22 cellular contexts compared by ENCODE assay signal in the genomic region with DNA sequence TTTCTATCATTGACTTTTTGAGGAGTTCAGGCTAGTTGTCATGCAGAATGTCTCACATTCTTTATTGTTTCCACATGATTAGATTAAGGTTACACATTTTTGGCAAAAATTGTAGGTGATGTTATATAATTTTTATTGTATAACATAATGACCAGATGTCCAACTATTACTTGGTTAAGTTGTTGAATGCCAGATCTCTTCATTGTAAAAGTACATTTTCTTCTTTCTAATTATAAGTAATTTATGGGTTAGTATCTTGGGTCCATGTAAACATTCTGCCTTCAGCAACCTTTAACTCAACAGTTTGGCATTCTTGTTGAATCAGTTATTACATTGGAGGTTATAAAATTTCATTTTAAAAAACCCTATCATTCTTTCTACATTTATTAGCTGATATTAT.
"Had no signal": no experiment of that assay in that cellular context is flagged by ENCODE, and none has a peak within 500 bp of the region (broad histone marks: within the 10 kb centered on the region; RNA-seq: fewer than 3 reads in every experiment).

No MANE protein-coding gene starts in this region.

- H3K9ac ChIP-seq: neural progenitor cell had no signal

- H3K4me1 ChIP-seq: esophagus squamous epithelium, left lung, neural progenitor cell, right lobe of liver, stomach, suprapubic skin, tibial nerve had no signal

- H3K27ac ChIP-seq: coronary artery, esophagus squamous epithelium, foreskin keratinocyte, left lung, neural progenitor cell, right lobe of liver, stomach, suprapubic skin, tibial nerve had no signal

- H3K9me3 ChIP-seq: esophagus squamous epithelium, right lobe of liver, suprapubic skin had no signal

- H3K4me2 ChIP-seq: neural progenitor cell had no signal

- H2AFZ ChIP-seq: neural progenitor cell had no signal

- DNase-seq: activated CD8-positive, alpha-beta memory T cell treated with anti-CD3 and anti-CD28 coated beads, Interleukin-2, amount 50 U/mL, for 4 hours; activated naive CD4-positive, alpha-beta T cell treated with Interleukin-2 at 50 U/mL for 16 hours; activated naive CD8-positive, alpha-beta T cell treated with anti-CD3 and anti-CD28 coated beads for 36 hours; activated T-cell treated with anti-CD3 and anti-CD28 coated beads, Interleukin-2, amount 50 U/mL, for 24 hours; amygdala; cerebellar nuclear complex; esophagus squamous epithelium; foreskin keratinocyte; left lung; naive thymus-derived CD4-positive, alpha-beta T cell; posterior cingulate gyrus; right lobe of liver; stimulated activated CD4-positive, alpha-beta T cell treated with anti-CD3 and anti-CD28 coated beads, Interleukin-1b, Interleukin-23, amount 100 ng/mL, for 48 hours; stomach; T-helper 9 cell had no signal

- H3K27me3 ChIP-seq: esophagus squamous epithelium, foreskin keratinocyte, left lung, neural progenitor cell, right lobe of liver, stomach, suprapubic skin, tibial nerve had no signal

- ATAC-seq: foreskin keratinocyte; left lung; naive thymus-derived CD4-positive, alpha-beta T cell; right lobe of liver; stimulated activated effector memory CD8-positive, alpha-beta T cell treated with anti-CD3 and anti-CD28 coated beads, Interleukin-12 subunit alpha, Interleukin-12 subunit beta, amount 100 ng/mL, for 72 hours; WTC11 had no signal

- H3K36me3 ChIP-seq: esophagus squamous epithelium, left lung, neural progenitor cell, right lobe of liver, stomach, suprapubic skin, tibial nerve had no signal

- H3K4me3 ChIP-seq: coronary artery, esophagus squamous epithelium, left lung, neural progenitor cell, right lobe of liver, skin epidermis, stomach, suprapubic skin, tibial nerve had no signal
